Comparison of ENCODE assay signal across 25 cellular contexts in genomic region chrX:46130246-46130645, GRCh38.
DNase-seq lines count a peak whose midpoint lies in the region; ATAC-seq and TF ChIP-seq lines count a peak whose summit lies in the region.
"Had no signal": no experiment of that assay in that cellular context is flagged by ENCODE, and none has a peak within 500 bp of the region (broad histone marks: within the 10 kb centered on the region; RNA-seq: fewer than 3 reads in every experiment).

No MANE protein-coding gene starts in this region.

- H3K4me1 ChIP-seq in endodermal cell (ENCODE audit: control insufficient read depth, insufficient read depth, low read length) (no peaks in the 10 kb centered on the region), Karpas-422 (ENCODE audit: low read length) (no peaks in the 10 kb centered on the region), Caco-2 (no peaks in the 10 kb centered on the region)

- H3K36me3 ChIP-seq in endodermal cell (ENCODE audit: control insufficient read depth, insufficient read depth, low read length) (no peaks in the 10 kb centered on the region), Karpas-422 (ENCODE audit: insufficient read depth, low read length) (no peaks in the 10 kb centered on the region), Caco-2 (ENCODE audit: control insufficient read depth, insufficient read depth, low read length) (no peaks in the 10 kb centered on the region)

- no peak overlapping the region for H3K4me3 Mint-ChIP-seq in endodermal cell
- H3K4me3 Mint-ChIP-seq in Caco-2 (ENCODE audit: unreplicated experiment), result no peak overlapping the region
- H3K4me3 Mint-ChIP-seq: activated naive CD8-positive, alpha-beta T cell treated with anti-CD3 and anti-CD28 coated beads, Interleukin-2, amount 50 U/mL, for 24 hours; mesothelial cell of epicardium; stimulated activated memory B cell treated with anti-CD40 and anti-IgM and Interleukin-4, amounts not matched to agents 10 μg/mL and 1 μg/mL and 100 μg/mL, for 72 hours; T-helper 17 cell had no signal

- TF ChIP-seq CTCF in endodermal cell (conservative IDR thresholded peaks at IDR 0.05) (no peak), Caco-2 (IDR thresholded peaks at IDR 0.05; ENCODE audit: insufficient read depth in 1 of 2, low read depth in 1 of 2, low read length in 1 of 2, severe bottlenecking in 1 of 2, unreplicated experiment in 1 of 2) (no peak)

- H3K4me2 ChIP-seq in Karpas-422 (ENCODE audit: low read depth, low read length, poor library complexity, severe bottlenecking), result no peak overlapping the region

- no peaks in the 10 kb centered on the region for H3K36me3 Mint-ChIP-seq in endodermal cell (ENCODE audit: low read depth)
- no peaks in the 10 kb centered on the region for H3K36me3 Mint-ChIP-seq in Caco-2 (ENCODE audit: insufficient read depth, unreplicated experiment)
- H3K36me3 Mint-ChIP-seq: mesothelial cell of epicardium; stimulated activated memory B cell treated with anti-CD40 and anti-IgM and Interleukin-4, amounts not matched to agents 10 μg/mL and 1 μg/mL and 100 μg/mL, for 72 hours had no signal

- peaks cover 19% of the 10 kb centered on the region for H3K9me3 Mint-ChIP-seq in endodermal cell
- H3K9me3 Mint-ChIP-seq in Caco-2 (ENCODE audit: unreplicated experiment), result no peaks in the 10 kb centered on the region
- H3K9me3 Mint-ChIP-seq: activated naive CD8-positive, alpha-beta T cell treated with anti-CD3 and anti-CD28 coated beads, Interleukin-2, amount 50 U/mL, for 24 hours; stimulated activated memory B cell treated with anti-CD40 and anti-IgM and Interleukin-4, amounts not matched to agents 10 μg/mL and 1 μg/mL and 100 μg/mL, for 72 hours had no signal

- BruUV-seq in Caco-2 (replicated peaks; lab: Mats Ljungman, UMichigan), result no TSS peak

- no peak overlapping the region for H3K9ac ChIP-seq in endodermal cell (ENCODE audit: extremely low read depth, low read length, poor library complexity, severe bottlenecking)
- H3K9ac ChIP-seq in Karpas-422 (ENCODE audit: low read length), result no peak overlapping the region
- H3K9ac ChIP-seq: GM23248 had no signal

- H4K20me1 ChIP-seq in Karpas-422 (ENCODE audit: insufficient read depth, low read depth, low read length), result no peaks in the 10 kb centered on the region

- DNase-seq in NCI-H1092 (lab: John Stamatoyannopoulos, UW) (peak; percentile 11), NCI-H748 (lab: John Stamatoyannopoulos, UW; ENCODE audit: unreplicated experiment) (peak; percentile 55), endodermal cell (peak; percentile 68), retina (peak; percentile 18), Karpas-422 (no peak), Caco-2 (no peak)
- DNase-seq: activated CD4-positive, alpha-beta T cell treated with anti-CD3 and anti-CD28 coated beads, Interleukin-2, amount 50 U/mL, for 4 hours; activated gamma-delta T cell treated with Interleukin-2 at 50 U/mL for 16 hours; activated naive CD8-positive, alpha-beta T cell treated with anti-CD3 and anti-CD28 coated beads, Interleukin-2, amount 50 U/mL, for 24 hours; activated T-cell treated with anti-CD3 and anti-CD28 coated beads, Interleukin-2, amount 50 U/mL, for 48 hours; C1 segment of cervical spinal cord; central memory CD4-positive, alpha-beta T cell; DMS79 treated with DMSO at 0.1 percent for 48 hours; GM23248; NCI-H1694 treated with DMSO at 0.1 percent for 48 hours; NCI-H510A treated with DMSO at 0.1 percent for 48 hours; substantia nigra; T-helper 17 cell; trophoblast cell had no signal

- peaks cover 6% of the 10 kb centered on the region for H3K4me1 Mint-ChIP-seq in endodermal cell
- H3K4me1 Mint-ChIP-seq in Caco-2 (ENCODE audit: low read depth, unreplicated experiment), result no peaks in the 10 kb centered on the region
- H3K4me1 Mint-ChIP-seq: mesothelial cell of epicardium; stimulated activated memory B cell treated with anti-CD40 and anti-IgM and Interleukin-4, amounts not matched to agents 10 μg/mL and 1 μg/mL and 100 μg/mL, for 72 hours; T-helper 17 cell had no signal

- WGBS in endodermal cell (ENCODE audit: insufficient coverage in 1 of 2, insufficient read length in 1 of 2), 2 experiments, result 62 to 67% methylated on average over 1 to 5 of the region's 6 CpGs

- H3K4me3 ChIP-seq in endodermal cell (ENCODE audit: low read length), result no peak overlapping the region
- no peak overlapping the region for H3K4me3 ChIP-seq in Karpas-422 (ENCODE audit: low read length)
- no peak overlapping the region for H3K4me3 ChIP-seq in Caco-2 (ENCODE audit: low read depth, low read length)
- H3K4me3 ChIP-seq: GM23248 had no signal

- no peak for ATAC-seq in GM19455 (IDR thresholded peaks at IDR 0.05; ENCODE audit: unreplicated experiment)
- ATAC-seq: activated CD4-positive, CD25-positive, alpha-beta regulatory T cell treated with anti-CD3 and anti-CD28 coated beads, Interleukin-2, amount 50 U/mL, for 24 hours; activated naive CD8-positive, alpha-beta T cell treated with anti-CD3 and anti-CD28 coated beads, Interleukin-2, amount 50 U/mL, for 24 hours; Right ventricle myocardium inferior; stimulated activated memory B cell treated with anti-CD40 and anti-IgM and Interleukin-4, amounts not matched to agents 10 μg/mL and 1 μg/mL and 100 μg/mL, for 72 hours; T-helper 17 cell had no signal

- H3K27ac ChIP-seq in endodermal cell (ENCODE audit: low read depth, low read length) (no peak overlapping the region), Karpas-422 (ENCODE audit: low read length) (no peak overlapping the region)
- H3K27ac ChIP-seq: GM23248 had no signal

- intact Hi-C loops in Caco-2 (cut with micrococcal nuclease; ENCODE audit: unreplicated experiment), result no loop called here

- CTCF ChIA-PET in Caco-2 (lab: Charles Lee), result no interaction called here

- no peaks in the 10 kb centered on the region for H3K9me3 ChIP-seq in endodermal cell (ENCODE audit: control insufficient read depth, low read length)
- no peaks in the 10 kb centered on the region for H3K9me3 ChIP-seq in Karpas-422 (ENCODE audit: low read length)
- H3K9me3 ChIP-seq in Caco-2, result no peaks in the 10 kb centered on the region

- H3K79me2 ChIP-seq in Karpas-422 (ENCODE audit: low read length), result no peaks in the 10 kb centered on the region

- H3K9me2 ChIP-seq in Karpas-422 (replicated peaks; ENCODE audit: insufficient read depth, low read length), result no peaks in the 10 kb centered on the region

- H2AFZ ChIP-seq in Karpas-422 (ENCODE audit: low read length), result no peak overlapping the region
- H2AFZ ChIP-seq: GM23248 had no signal

- no peak overlapping the region for H3K27ac Mint-ChIP-seq in endodermal cell
- no peak overlapping the region for H3K27ac Mint-ChIP-seq in Caco-2 (ENCODE audit: unreplicated experiment)
- H3K27ac Mint-ChIP-seq: activated naive CD8-positive, alpha-beta T cell treated with anti-CD3 and anti-CD28 coated beads, Interleukin-2, amount 50 U/mL, for 24 hours; mesothelial cell of epicardium; progenitor cell of endocrine pancreas; stimulated activated memory B cell treated with anti-CD40 and anti-IgM and Interleukin-4, amounts not matched to agents 10 μg/mL and 1 μg/mL and 100 μg/mL, for 72 hours; T-helper 17 cell had no signal

- H3K27me3 Mint-ChIP-seq in endodermal cell (ENCODE audit: insufficient read depth) (peaks cover 5% of the 10 kb centered on the region), Caco-2 (ENCODE audit: insufficient read depth, unreplicated experiment) (no peaks in the 10 kb centered on the region)
- H3K27me3 Mint-ChIP-seq: activated naive CD8-positive, alpha-beta T cell treated with anti-CD3 and anti-CD28 coated beads, Interleukin-2, amount 50 U/mL, for 24 hours; progenitor cell of endocrine pancreas; T-helper 17 cell had no signal

- POLR2A ChIA-PET in Caco-2 (lab: Charles Lee), result no interaction called here

- H3K27me3 ChIP-seq in endodermal cell (ENCODE audit: control insufficient read depth, insufficient read depth, low read length, poor library complexity, severe bottlenecking) (no peaks in the 10 kb centered on the region), Karpas-422 (ENCODE audit: low read length) (no peaks in the 10 kb centered on the region), Caco-2 (replicated peaks; ENCODE audit: control insufficient read depth, insufficient read depth, low read length) (no peaks in the 10 kb centered on the region)

Comparison
In these comparisons a context has a peak if more than half of its experiments do, and no peak if none do; other contexts are left out.
1. DNase-seq: peak in NCI-H1092 (single experiment), NCI-H748 (single experiment), endodermal cell (single experiment) and retina (single experiment); none in Karpas-422 (single experiment) and Caco-2 (0 of 2).